Comparison of ENCODE assay signal across 1 cellular context in the genomic region with DNA sequence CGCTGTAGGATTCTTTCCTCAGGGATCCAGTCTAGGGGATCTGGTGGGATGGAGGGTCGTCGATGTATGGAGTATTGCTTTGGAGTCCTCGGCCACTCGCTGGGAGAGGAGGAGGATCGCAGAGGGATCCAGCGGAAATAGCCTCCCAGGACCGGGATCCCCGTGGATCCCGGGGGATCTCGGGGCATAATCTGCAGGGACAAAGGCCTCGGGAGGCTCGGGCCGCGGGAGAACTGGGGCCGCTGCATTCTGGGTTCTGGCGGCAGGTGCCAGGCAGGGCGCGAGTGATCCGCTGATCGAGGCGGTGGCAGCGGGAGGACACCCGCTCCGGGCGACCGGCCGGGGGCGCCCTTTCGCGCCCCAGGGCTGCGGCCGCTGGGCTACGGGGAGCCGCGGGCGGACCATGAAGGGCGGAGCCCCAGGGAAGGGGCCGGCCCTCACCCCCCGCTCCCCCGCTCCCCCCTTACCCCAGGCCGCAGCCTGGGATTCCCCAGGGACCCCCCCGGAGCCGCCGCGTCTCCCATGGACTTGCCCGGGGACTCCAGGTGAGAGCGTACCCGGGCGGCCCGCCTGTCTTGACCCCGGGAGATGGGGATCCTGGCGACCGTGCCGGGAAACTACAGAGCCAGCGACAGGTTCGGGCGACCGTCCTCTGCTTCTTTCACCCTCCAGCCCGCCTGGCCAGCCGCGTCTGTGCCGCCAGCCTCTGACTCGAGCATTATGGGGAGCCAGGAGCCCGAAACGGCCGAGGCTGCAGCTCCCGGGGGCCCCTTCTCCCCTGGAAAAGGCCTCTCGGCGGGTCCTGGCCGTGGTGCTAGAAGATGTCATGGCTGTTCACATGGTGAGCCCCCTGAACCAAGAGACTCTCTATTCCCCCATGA.
TF ChIP-seq lines count a peak whose summit lies in the region.

No MANE protein-coding gene starts in this region.

TF ChIP-seq in GM12878, 131 proteins besides CTCF, POLR2A, EP300 and RAD21 (continues in another document):
- TF ChIP-seq, protein P1, sequence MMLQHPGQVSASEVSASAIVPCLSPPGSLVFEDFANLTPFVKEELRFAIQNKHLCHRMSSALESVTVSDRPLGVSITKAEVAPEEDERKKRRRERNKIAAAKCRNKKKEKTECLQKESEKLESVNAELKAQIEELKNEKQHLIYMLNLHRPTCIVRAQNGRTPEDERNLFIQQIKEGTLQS (IDR thresholded peaks at IDR 0.05; ENCODE audit: borderline replicate concordance, extremely low read depth, low read depth, low read length) = no peak; the same call in 1 of the 2 replicates
- TF ChIP-seq SREBF2 (IDR thresholded peaks at IDR 0.05; ENCODE audit: low read length) = no peak
- no peak for TF ChIP-seq RUNX3 (IDR thresholded peaks at IDR 0.05; ENCODE audit: low read length)
- no peak for TF ChIP-seq SMAD5 (IDR thresholded peaks at IDR 0.05; ENCODE audit: low read depth)
- TF ChIP-seq CBFB (IDR thresholded peaks at IDR 0.05; ENCODE audit: low read depth) = no peak; the same call in 1 of the 2 replicates
- no peak for TF ChIP-seq KAT2A (conservative IDR thresholded peaks at IDR 0.05; ENCODE audit: control insufficient read depth, low read depth, low read length)
- TF ChIP-seq JUND (IDR thresholded peaks at IDR 0.05; ENCODE audit: low read depth, low read length) = no peak
- peak; percentile 90; the same call in 1 of the 2 replicates for TF ChIP-seq RB1 (IDR thresholded peaks at IDR 0.05; ENCODE audit: borderline replicate concordance)
- TF ChIP-seq TAF1 (IDR thresholded peaks at IDR 0.05; ENCODE audit: borderline replicate concordance, low read depth, low read length) = no peak
- no peak for TF ChIP-seq JUNB (IDR thresholded peaks at IDR 0.05)
- TF ChIP-seq, protein P2, sequence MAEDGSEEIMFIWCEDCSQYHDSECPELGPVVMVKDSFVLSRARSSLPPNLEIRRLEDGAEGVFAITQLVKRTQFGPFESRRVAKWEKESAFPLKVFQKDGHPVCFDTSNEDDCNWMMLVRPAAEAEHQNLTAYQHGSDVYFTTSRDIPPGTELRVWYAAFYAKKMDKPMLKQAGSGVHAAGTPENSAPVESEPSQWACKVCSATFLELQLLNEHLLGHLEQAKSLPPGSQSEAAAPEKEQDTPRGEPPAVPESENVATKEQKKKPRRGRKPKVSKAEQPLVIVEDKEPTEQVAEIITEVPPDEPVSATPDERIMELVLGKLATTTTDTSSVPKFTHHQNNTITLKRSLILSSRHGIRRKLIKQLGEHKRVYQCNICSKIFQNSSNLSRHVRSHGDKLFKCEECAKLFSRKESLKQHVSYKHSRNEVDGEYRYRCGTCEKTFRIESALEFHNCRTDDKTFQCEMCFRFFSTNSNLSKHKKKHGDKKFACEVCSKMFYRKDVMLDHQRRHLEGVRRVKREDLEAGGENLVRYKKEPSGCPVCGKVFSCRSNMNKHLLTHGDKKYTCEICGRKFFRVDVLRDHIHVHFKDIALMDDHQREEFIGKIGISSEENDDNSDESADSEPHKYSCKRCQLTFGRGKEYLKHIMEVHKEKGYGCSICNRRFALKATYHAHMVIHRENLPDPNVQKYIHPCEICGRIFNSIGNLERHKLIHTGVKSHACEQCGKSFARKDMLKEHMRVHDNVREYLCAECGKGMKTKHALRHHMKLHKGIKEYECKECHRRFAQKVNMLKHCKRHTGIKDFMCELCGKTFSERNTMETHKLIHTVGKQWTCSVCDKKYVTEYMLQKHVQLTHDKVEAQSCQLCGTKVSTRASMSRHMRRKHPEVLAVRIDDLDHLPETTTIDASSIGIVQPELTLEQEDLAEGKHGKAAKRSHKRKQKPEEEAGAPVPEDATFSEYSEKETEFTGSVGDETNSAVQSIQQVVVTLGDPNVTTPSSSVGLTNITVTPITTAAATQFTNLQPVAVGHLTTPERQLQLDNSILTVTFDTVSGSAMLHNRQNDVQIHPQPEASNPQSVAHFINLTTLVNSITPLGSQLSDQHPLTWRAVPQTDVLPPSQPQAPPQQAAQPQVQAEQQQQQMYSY (CRISPR knock-in tag; IDR thresholded peaks at IDR 0.05) = no peak
- TF ChIP-seq POLR2AphosphoS2 (IDR thresholded peaks at IDR 0.05; ENCODE audit: low read depth, low read length) = no peak
- TF ChIP-seq E4F1 (IDR thresholded peaks at IDR 0.05; ENCODE audit: borderline replicate concordance, partially characterized antibody) = no peak
- no peak for TF ChIP-seq NR2C1 (IDR thresholded peaks at IDR 0.05)
- TF ChIP-seq FOXM1 (IDR thresholded peaks at IDR 0.05; ENCODE audit: low read depth, low read length) = no peak
- no peak for TF ChIP-seq HDAC6 (IDR thresholded peaks at IDR 0.05; ENCODE audit: unreplicated experiment)
- TF ChIP-seq IKZF2 (IDR thresholded peaks at IDR 0.05) = peak; percentile 73 to 84; a peak in 2 of 4 replicates
- TF ChIP-seq ATF7 (IDR thresholded peaks at IDR 0.05; ENCODE audit: low read depth) = no peak
- TF ChIP-seq IRF4 (IDR thresholded peaks at IDR 0.05; ENCODE audit: low read depth, low read length) = no peak
- TF ChIP-seq, protein P3, sequence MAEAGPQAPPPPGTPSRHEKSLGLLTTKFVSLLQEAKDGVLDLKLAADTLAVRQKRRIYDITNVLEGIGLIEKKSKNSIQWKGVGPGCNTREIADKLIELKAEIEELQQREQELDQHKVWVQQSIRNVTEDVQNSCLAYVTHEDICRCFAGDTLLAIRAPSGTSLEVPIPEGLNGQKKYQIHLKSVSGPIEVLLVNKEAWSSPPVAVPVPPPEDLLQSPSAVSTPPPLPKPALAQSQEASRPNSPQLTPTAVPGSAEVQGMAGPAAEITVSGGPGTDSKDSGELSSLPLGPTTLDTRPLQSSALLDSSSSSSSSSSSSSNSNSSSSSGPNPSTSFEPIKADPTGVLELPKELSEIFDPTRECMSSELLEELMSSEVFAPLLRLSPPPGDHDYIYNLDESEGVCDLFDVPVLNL (IDR thresholded peaks at IDR 0.05; ENCODE audit: low read depth, low read length) = peak; percentile 79
- TF ChIP-seq ZBED1 (IDR thresholded peaks at IDR 0.05; ENCODE audit: borderline replicate concordance) = no peak
- TF ChIP-seq MAX (IDR thresholded peaks at IDR 0.05; ENCODE audit: low read depth, low read length) = no peak
- no peak for TF ChIP-seq PAX5 (IDR thresholded peaks at IDR 0.05; ENCODE audit: borderline replicate concordance, low read depth, low read length)
- TF ChIP-seq NFIC (IDR thresholded peaks at IDR 0.05; ENCODE audit: low read depth, low read length) = no peak
- TF ChIP-seq MYB (IDR thresholded peaks at IDR 0.05; ENCODE audit: borderline replicate concordance, low read depth, low read length) = no peak
- 0 out of 2 replicates have a peak, but pooled peaks have one; percentile 37 for TF ChIP-seq EED (IDR thresholded peaks at IDR 0.05; ENCODE audit: low read depth)
- no peak for TF ChIP-seq PAX8 (IDR thresholded peaks at IDR 0.05)
- TF ChIP-seq NRF1 (conservative IDR thresholded peaks at IDR 0.05; ENCODE audit: low read depth, low read length) = no peak
- TF ChIP-seq, protein P4, sequence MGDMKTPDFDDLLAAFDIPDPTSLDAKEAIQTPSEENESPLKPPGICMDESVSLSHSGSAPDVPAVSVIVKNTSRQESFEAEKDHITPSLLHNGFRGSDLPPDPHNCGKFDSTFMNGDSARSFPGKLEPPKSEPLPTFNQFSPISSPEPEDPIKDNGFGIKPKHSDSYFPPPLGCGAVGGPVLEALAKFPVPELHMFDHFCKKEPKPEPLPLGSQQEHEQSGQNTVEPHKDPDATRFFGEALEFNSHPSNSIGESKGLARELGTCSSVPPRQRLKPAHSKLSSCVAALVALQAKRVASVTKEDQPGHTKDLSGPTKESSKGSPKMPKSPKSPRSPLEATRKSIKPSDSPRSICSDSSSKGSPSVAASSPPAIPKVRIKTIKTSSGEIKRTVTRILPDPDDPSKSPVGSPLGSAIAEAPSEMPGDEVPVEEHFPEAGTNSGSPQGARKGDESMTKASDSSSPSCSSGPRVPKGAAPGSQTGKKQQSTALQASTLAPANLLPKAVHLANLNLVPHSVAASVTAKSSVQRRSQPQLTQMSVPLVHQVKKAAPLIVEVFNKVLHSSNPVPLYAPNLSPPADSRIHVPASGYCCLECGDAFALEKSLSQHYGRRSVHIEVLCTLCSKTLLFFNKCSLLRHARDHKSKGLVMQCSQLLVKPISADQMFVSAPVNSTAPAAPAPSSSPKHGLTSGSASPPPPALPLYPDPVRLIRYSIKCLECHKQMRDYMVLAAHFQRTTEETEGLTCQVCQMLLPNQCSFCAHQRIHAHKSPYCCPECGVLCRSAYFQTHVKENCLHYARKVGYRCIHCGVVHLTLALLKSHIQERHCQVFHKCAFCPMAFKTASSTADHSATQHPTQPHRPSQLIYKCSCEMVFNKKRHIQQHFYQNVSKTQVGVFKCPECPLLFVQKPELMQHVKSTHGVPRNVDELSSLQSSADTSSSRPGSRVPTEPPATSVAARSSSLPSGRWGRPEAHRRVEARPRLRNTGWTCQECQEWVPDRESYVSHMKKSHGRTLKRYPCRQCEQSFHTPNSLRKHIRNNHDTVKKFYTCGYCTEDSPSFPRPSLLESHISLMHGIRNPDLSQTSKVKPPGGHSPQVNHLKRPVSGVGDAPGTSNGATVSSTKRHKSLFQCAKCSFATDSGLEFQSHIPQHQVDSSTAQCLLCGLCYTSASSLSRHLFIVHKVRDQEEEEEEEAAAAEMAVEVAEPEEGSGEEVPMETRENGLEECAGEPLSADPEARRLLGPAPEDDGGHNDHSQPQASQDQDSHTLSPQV (IDR thresholded peaks at IDR 0.05) = 0 out of 2 replicates have a peak, but pooled peaks have one; percentile 41
- peak; percentile 81 for TF ChIP-seq YY1 (IDR thresholded peaks at IDR 0.05; ENCODE audit: low read depth, low read length)
- no peak for TF ChIP-seq RELA (IDR thresholded peaks at IDR 0.05; ENCODE audit: borderline replicate concordance, partially characterized antibody)
- TF ChIP-seq KLF5 (IDR thresholded peaks at IDR 0.05; ENCODE audit: partially characterized antibody) = no peak
- no peak for TF ChIP-seq MTA2 (IDR thresholded peaks at IDR 0.05; ENCODE audit: low read depth)
- TF ChIP-seq ZNF217 (IDR thresholded peaks at IDR 0.05) = no peak
- no peak for TF ChIP-seq CUX1 (IDR thresholded peaks at IDR 0.05; ENCODE audit: insufficient replicate concordance, low read depth, low read length)
- peak; percentile 69; the same call in 1 of the 2 replicates for TF ChIP-seq ZNF207 (IDR thresholded peaks at IDR 0.05; ENCODE audit: borderline replicate concordance)
- TF ChIP-seq LARP7 (IDR thresholded peaks at IDR 0.05) = peak; percentile 28; the same call in 1 of the 2 replicates
- TF ChIP-seq SMC3 (IDR thresholded peaks at IDR 0.05; ENCODE audit: borderline replicate concordance, low read length) = peak; percentile 44; the same call in 1 of the 2 replicates
- TF ChIP-seq TCF7 (IDR thresholded peaks at IDR 0.05; ENCODE audit: borderline replicate concordance) = no peak
- TF ChIP-seq ESRRA (IDR thresholded peaks at IDR 0.05; ENCODE audit: low read length) = no peak
- TF ChIP-seq, protein P5, sequence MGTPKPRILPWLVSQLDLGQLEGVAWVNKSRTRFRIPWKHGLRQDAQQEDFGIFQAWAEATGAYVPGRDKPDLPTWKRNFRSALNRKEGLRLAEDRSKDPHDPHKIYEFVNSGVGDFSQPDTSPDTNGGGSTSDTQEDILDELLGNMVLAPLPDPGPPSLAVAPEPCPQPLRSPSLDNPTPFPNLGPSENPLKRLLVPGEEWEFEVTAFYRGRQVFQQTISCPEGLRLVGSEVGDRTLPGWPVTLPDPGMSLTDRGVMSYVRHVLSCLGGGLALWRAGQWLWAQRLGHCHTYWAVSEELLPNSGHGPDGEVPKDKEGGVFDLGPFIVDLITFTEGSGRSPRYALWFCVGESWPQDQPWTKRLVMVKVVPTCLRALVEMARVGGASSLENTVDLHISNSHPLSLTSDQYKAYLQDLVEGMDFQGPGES (IDR thresholded peaks at IDR 0.05) = no peak
